ENCODE assay signal across 1 cellular context in genomic region chr9:126705311-126705766, GRCh38.
TF ChIP-seq lines count a peak whose summit lies in the region.

No MANE protein-coding gene starts in this region.

TF ChIP-seq in GM12878, 131 proteins besides CTCF, POLR2A, EP300 and RAD21 (continued from another document):
- TF ChIP-seq ZNF592 (IDR thresholded peaks at IDR 0.05) (no peak), RELA (IDR thresholded peaks at IDR 0.05; ENCODE audit: borderline replicate concordance, partially characterized antibody) (peak; percentile 36), ATF7 (IDR thresholded peaks at IDR 0.05; ENCODE audit: low read depth) (no peak), HDAC2 (IDR thresholded peaks at IDR 0.05) (no peak), ZNF207 (IDR thresholded peaks at IDR 0.05; ENCODE audit: borderline replicate concordance) (no peak), HDAC6 (IDR thresholded peaks at IDR 0.05; ENCODE audit: unreplicated experiment) (no peak), PAX8 (IDR thresholded peaks at IDR 0.05) (no peak), HSF1 (IDR thresholded peaks at IDR 0.05; ENCODE audit: low read depth, low read length) (no peak), RFX5 (IDR thresholded peaks at IDR 0.05; ENCODE audit: low read depth, low read length) (no peak), ZNF622 (IDR thresholded peaks at IDR 0.05) (no peak)
TF ChIP-seq in GM12878: peak in this region for 13.
